11 cellular contexts compared by ENCODE assay signal in the genomic region with DNA sequence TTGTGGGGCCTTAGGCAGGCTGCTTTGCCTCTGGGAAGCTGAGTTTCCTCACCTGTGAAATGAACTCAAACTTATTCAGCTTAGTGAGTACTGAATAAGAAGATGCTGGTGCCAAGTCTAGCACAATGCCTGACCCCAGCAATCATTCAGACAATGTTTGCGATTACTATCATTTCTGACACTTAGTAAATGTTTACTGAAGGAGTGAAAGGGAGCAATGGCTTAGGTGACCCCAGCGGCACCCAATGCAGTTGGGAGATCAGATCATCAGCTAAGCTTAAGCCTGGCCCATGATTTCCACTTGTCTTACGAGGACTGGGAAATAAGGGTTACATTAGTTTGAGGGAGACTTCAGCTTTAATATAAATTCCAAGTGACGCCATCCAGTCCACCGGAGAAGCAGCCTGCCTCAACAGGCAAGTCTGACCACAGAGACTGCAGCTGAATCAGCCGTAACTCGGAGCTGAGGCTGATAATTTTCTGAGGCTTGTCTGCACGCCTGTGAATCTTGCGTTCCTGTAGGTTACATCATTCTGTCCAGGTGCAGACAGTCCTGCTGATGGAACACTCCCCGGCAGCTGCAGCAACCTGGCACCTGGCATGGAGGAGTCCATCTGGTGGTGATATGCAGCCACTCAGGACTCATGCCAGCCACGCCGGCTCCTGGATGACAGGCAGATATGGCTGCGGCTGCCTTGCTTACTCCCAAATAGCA. TPM values are rescaled to one million over a fixed set of nuclear protein-coding genes. Genes with fewer than 3 reads are reported as not detected.
DNase-seq lines count a peak whose midpoint lies in the region; ATAC-seq and TF ChIP-seq lines count a peak whose summit lies in the region.
"Had no signal": no experiment of that assay in that cellular context is flagged by ENCODE, and none has a peak within 500 bp of the region (broad histone marks: within the 10 kb centered on the region; RNA-seq: fewer than 3 reads in every experiment).

No MANE protein-coding gene starts in this region.

- DNase-seq in NCI-H1105 treated with DMSO at 0.1 percent for 48 hours (lab: John Stamatoyannopoulos, UW): peak; percentile 81
- peak; percentile 92 to 96 for DNase-seq in SHP77 (lab: John Stamatoyannopoulos, UW)
- DNase-seq in left colon: peak; percentile 58 to 70
- DNase-seq in iPS-NIHi11 (ENCODE audit: low spot score): no peak
- no peak for DNase-seq in KG1 (lab: John Stamatoyannopoulos, UW)
- no peak for DNase-seq in SW 1271 (lab: John Stamatoyannopoulos, UW)
- DNase-seq: central memory CD4-positive, alpha-beta T cell; H7 had no signal

- H3K27ac ChIP-seq in 22Rv1: peak overlapping the region; percentile 36

- peak; percentile 88 for ATAC-seq in left colon
- ATAC-seq in GM21515 (IDR thresholded peaks at IDR 0.05; ENCODE audit: unreplicated experiment): no peak
- ATAC-seq: GM12878 had no signal

- intact Hi-C loops in left colon (cut with DNase I, micrococcal nuclease): no loop called here

- peak; percentile 37 for TF ChIP-seq CTCF in 22Rv1 (IDR thresholded peaks at IDR 0.05)

RNA-seq across cellular contexts. Expression of a gene that starts 34.8 kb away (rescaled TPM):
- total RNA-seq in left colon: under 1 TPM; 0.09 to 0.70 TPM
- total RNA-seq: GM12878 had no signal

RNA-seq across cellular contexts. Expression of a gene that starts 49.5 kb away (rescaled TPM):
- total RNA-seq in left colon: 10 to 100 TPM; 71.6 to 85.1 TPM

Comparison
In these comparisons a context has a peak if more than half of its experiments do, and no peak if none do; other contexts are left out.
1. DNase-seq: peak in NCI-H1105 treated with DMSO at 0.1 percent for 48 hours (single experiment), SHP77 (2 of 2) and left colon (2 of 2); none in iPS-NIHi11 (single experiment), KG1 (single experiment) and SW 1271 (0 of 2).